Comparison of ENCODE assay signal across 23 cellular contexts in genomic region chr5:65955746-65956145, GRCh38. TPM values are rescaled to one million over a fixed set of nuclear protein-coding genes. Genes with fewer than 3 reads are reported as not detected.
A peak's percentile ranks its signal among the peaks of the same experiment; 100 is the strongest.
DNase-seq lines count a peak whose midpoint lies in the region; ATAC-seq and TF ChIP-seq lines count a peak whose summit lies in the region.
"Had no signal": no experiment of that assay in that cellular context is flagged by ENCODE, and none has a peak within 500 bp of the region (broad histone marks: within the 10 kb centered on the region; RNA-seq: fewer than 3 reads in every experiment).

No MANE protein-coding gene starts in this region.

- in situ Hi-C loops in SK-MEL-5 (cut with HindIII; ENCODE audit: low pct_unique_long_range_greater_than_20kb, low sequenced_read_pairs), result no loop called here

- H3K36me3 Mint-ChIP-seq in natural killer cell (no peaks in the 10 kb centered on the region), glutamatergic neuron (ENCODE audit: unreplicated experiment) (no peaks in the 10 kb centered on the region)
- no peaks in the 10 kb centered on the region for H3K36me3 Mint-ChIP-seq in natural killer cell treated with Interleukin-12 subunit alpha and Interleukin-12 subunit beta and Interleukin-15 and Interleukin-18, amount 100 ng/mL, for 72 hours
- H3K36me3 Mint-ChIP-seq: naive B cell had no signal

- H3K9me3 Mint-ChIP-seq in natural killer cell (no peaks in the 10 kb centered on the region), glutamatergic neuron (ENCODE audit: unreplicated experiment) (peaks cover 9% of the 10 kb centered on the region)
- no peaks in the 10 kb centered on the region for H3K9me3 Mint-ChIP-seq in natural killer cell treated with Interleukin-12 subunit alpha and Interleukin-12 subunit beta and Interleukin-15 and Interleukin-18, amount 100 ng/mL, for 72 hours
- H3K9me3 Mint-ChIP-seq: activated CD4-positive, alpha-beta T cell treated with anti-CD3 and anti-CD28 coated beads, Interleukin-2, amount 10 ng/mL, durations not matched to agents 24 days and 14 days; activated naive CD4-positive, alpha-beta T cell treated with anti-CD3 and anti-CD28 coated beads, Interleukin-2, amount 50 U/mL, for 72 hours; dendritic cell treated with granulocyte-macrophage colony-stimulating factor and Interleukin-4, amounts not matched to agents 40 ng/mL and 50 ng/mL, for 4 days; T-helper 2 cell treated with Interferon-gamma antibody and Interleukin-4, amounts not matched to agents 5 μg/mL and 100 μg/mL, for 36 hours had no signal

- H3K27ac Mint-ChIP-seq in natural killer cell, result peak overlapping the region; percentile 61 to 84
- peak overlapping the region in 1 of 2 donors; percentile 42 for H3K27ac Mint-ChIP-seq in natural killer cell treated with Interleukin-12 subunit alpha and Interleukin-12 subunit beta and Interleukin-15 and Interleukin-18, amount 100 ng/mL, for 72 hours
- H3K27ac Mint-ChIP-seq in glutamatergic neuron (ENCODE audit: unreplicated experiment), result peak overlapping the region; percentile 48
- H3K27ac Mint-ChIP-seq: activated CD4-positive, alpha-beta T cell treated with anti-CD3 and anti-CD28 coated beads, Interleukin-2, amount 10 ng/mL, durations not matched to agents 24 days and 14 days; activated CD8-positive, alpha-beta memory T cell treated with anti-CD3 and anti-CD28 coated beads, Interleukin-2, amount 10 ng/mL, durations not matched to agents 7 days and 5 days; activated naive CD4-positive, alpha-beta T cell treated with anti-CD3 and anti-CD28 coated beads, Interleukin-2, amount 50 U/mL, for 72 hours; dendritic cell treated with granulocyte-macrophage colony-stimulating factor and Interleukin-4, amounts not matched to agents 40 ng/mL and 50 ng/mL, for 4 days; T-helper 2 cell treated with Interferon-gamma antibody and Interleukin-4, amounts not matched to agents 5 μg/mL and 100 μg/mL, for 36 hours had no signal

- no peak overlapping the region for H3K4me3 Mint-ChIP-seq in natural killer cell
- no peak overlapping the region for H3K4me3 Mint-ChIP-seq in natural killer cell treated with Interleukin-12 subunit alpha and Interleukin-12 subunit beta and Interleukin-15 and Interleukin-18, amount 100 ng/mL, for 72 hours
- no peak overlapping the region for H3K4me3 Mint-ChIP-seq in glutamatergic neuron (ENCODE audit: unreplicated experiment)
- H3K4me3 Mint-ChIP-seq: activated CD4-positive, alpha-beta T cell treated with anti-CD3 and anti-CD28 coated beads, Interleukin-2, amount 10 ng/mL, durations not matched to agents 24 days and 14 days; activated CD8-positive, alpha-beta memory T cell treated with anti-CD3 and anti-CD28 coated beads, Interleukin-2, amount 10 ng/mL, durations not matched to agents 7 days and 5 days; dendritic cell treated with granulocyte-macrophage colony-stimulating factor and Interleukin-4, amounts not matched to agents 40 ng/mL and 50 ng/mL, for 4 days; T-helper 2 cell treated with Interferon-gamma antibody and Interleukin-4, amounts not matched to agents 5 μg/mL and 100 μg/mL, for 36 hours had no signal

- no peak for TF ChIP-seq CTCF in natural killer cell (IDR thresholded peaks at IDR 0.05)
- no peak for TF ChIP-seq CTCF in glutamatergic neuron (IDR thresholded peaks at IDR 0.05; ENCODE audit: partially characterized antibody, unreplicated experiment)

- H3K27me3 Mint-ChIP-seq in natural killer cell (ENCODE audit: low read depth in 2 of 2) (no peaks in the 10 kb centered on the region), glutamatergic neuron (ENCODE audit: unreplicated experiment) (peaks cover 3% of the 10 kb centered on the region)
- no peaks in the 10 kb centered on the region for H3K27me3 Mint-ChIP-seq in natural killer cell treated with Interleukin-12 subunit alpha and Interleukin-12 subunit beta and Interleukin-15 and Interleukin-18, amount 100 ng/mL, for 72 hours
- H3K27me3 Mint-ChIP-seq: activated CD4-positive, alpha-beta T cell treated with anti-CD3 and anti-CD28 coated beads, Interleukin-2, amount 10 ng/mL, durations not matched to agents 24 days and 14 days; activated CD8-positive, alpha-beta memory T cell treated with anti-CD3 and anti-CD28 coated beads, Interleukin-2, amount 10 ng/mL, durations not matched to agents 7 days and 5 days; dendritic cell treated with granulocyte-macrophage colony-stimulating factor and Interleukin-4, amounts not matched to agents 40 ng/mL and 50 ng/mL, for 4 days; naive B cell had no signal

- intact Hi-C loops in natural killer cell (cut with micrococcal nuclease), result no loop called here

- DNase-seq in natural killer cell (no peak), SK-MEL-5 (ENCODE audit: low read depth, low spot score) (peak; percentile 56), glutamatergic neuron (no peak), NCI-H2107 treated with DMSO at 0.1 percent for 48 hours (lab: John Stamatoyannopoulos, UW; ENCODE audit: unreplicated experiment) (no peak)
- no peak for DNase-seq in natural killer cell treated with Interleukin-12 subunit alpha and Interleukin-12 subunit beta and Interleukin-15 and Interleukin-18, amount 100 ng/mL, for 72 hours (ENCODE audit: low spot score)
- no peak for DNase-seq in activated CD4-positive, alpha-beta T cell treated with anti-CD3 and anti-CD28 coated beads, Interleukin-2, amount 50 U/mL, for 1 hour
- DNase-seq: activated CD4-positive, alpha-beta T cell treated with anti-CD3 and anti-CD28 coated beads, Interleukin-2, amount 10 ng/mL, durations not matched to agents 24 days and 14 days; activated CD8-positive, alpha-beta memory T cell treated with anti-CD3 and anti-CD28 coated beads, Interleukin-2, amount 10 ng/mL, durations not matched to agents 7 days and 5 days; BE2C; central memory CD4-positive, alpha-beta T cell; EL; Kasumi-1; left ventricle myocardium inferior; naive B cell; NCI-H146; NCI-H510A; ovary had no signal

- ATAC-seq in natural killer cell (peak in 2 of 3 donors; percentile 21 to 28), HG03469 (IDR thresholded peaks at IDR 0.05; ENCODE audit: unreplicated experiment) (no peak), HG03521 (IDR thresholded peaks at IDR 0.05; ENCODE audit: unreplicated experiment) (no peak)
- ATAC-seq in natural killer cell treated with Interleukin-12 subunit alpha and Interleukin-12 subunit beta and Interleukin-15 and Interleukin-18, amount 100 ng/mL, for 72 hours, result no peak
- ATAC-seq: activated CD8-positive, alpha-beta memory T cell treated with anti-CD3 and anti-CD28 coated beads, Interleukin-2, amount 10 ng/mL, durations not matched to agents 7 days and 5 days; activated naive CD4-positive, alpha-beta T cell treated with anti-CD3 and anti-CD28 coated beads, Interleukin-2, amount 50 U/mL, for 72 hours; HepG2 had no signal

- H3K4me1 Mint-ChIP-seq in natural killer cell (peaks cover 59 to 66% of the 10 kb centered on the region in 2 donors), glutamatergic neuron (ENCODE audit: low read depth, unreplicated experiment) (peaks cover 7% of the 10 kb centered on the region)
- peaks cover 41 to 49% of the 10 kb centered on the region in 2 donors for H3K4me1 Mint-ChIP-seq in natural killer cell treated with Interleukin-12 subunit alpha and Interleukin-12 subunit beta and Interleukin-15 and Interleukin-18, amount 100 ng/mL, for 72 hours (ENCODE audit: low read depth in 2 of 2)

RNA-seq across cellular contexts. Expression of gene ERBIN, which starts 29.4 kb away (rescaled TPM):
- 100 to 1,000 TPM; 153 to 171 (median 166) TPM for total RNA-seq in natural killer cell
- 10 to 100 TPM; 53.4 to 61.2 TPM for total RNA-seq in natural killer cell treated with Interleukin-12 subunit alpha and Interleukin-12 subunit beta and Interleukin-15 and Interleukin-18, amount 100 ng/mL, for 72 hours
- total RNA-seq in SK-MEL-5 (2014; rRNA removed; shearing (Covaris generic)), result 101 and 115 TPM in 2 replicates
- 49.7 and 74.9 TPM in 2 replicates for polyA plus RNA-seq in SK-MEL-5 (2015; cell fraction: cytosol; rRNA removed)
- 93.9 and 95.2 TPM in 2 replicates for polyA plus RNA-seq in SK-MEL-5 (2015; cell fraction: nucleus; rRNA removed)
- total RNA-seq in glutamatergic neuron (ENCODE audit: unreplicated experiment), result 67.7 TPM

Comparison
In these comparisons a context has a peak if more than half of its experiments do, and no peak if none do; other contexts are left out.
1. ATAC-seq: peak in natural killer cell (2 of 3); none in natural killer cell treated with Interleukin-12 subunit alpha and Interleukin-12 subunit beta and Interleukin-15 and Interleukin-18, amount 100 ng/mL, for 72 hours (0 of 2), HG03469 (single experiment) and HG03521 (single experiment).